Comparison of ENCODE assay signal across 7 cellular contexts in the genomic region with DNA sequence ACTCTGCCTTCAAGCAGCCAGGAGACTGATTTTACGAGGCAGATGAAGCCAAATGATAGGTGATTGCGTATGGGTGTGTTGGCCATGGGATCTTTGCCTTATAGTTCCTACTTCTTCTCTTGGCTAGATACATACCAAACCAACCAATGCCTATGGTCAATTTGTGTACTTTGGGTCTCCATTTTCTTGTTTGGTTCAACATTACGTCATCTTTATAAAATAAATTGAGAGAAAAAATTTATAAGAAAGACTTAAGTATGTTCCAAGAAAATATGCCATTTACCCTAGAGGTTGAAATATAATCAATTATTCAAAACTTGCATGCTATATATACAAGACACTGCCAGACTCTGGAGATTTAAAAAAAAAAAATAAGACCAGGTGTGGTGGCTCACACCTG.
"Had no signal": no experiment of that assay in that cellular context is flagged by ENCODE, and none has a peak within 500 bp of the region (broad histone marks: within the 10 kb centered on the region; RNA-seq: fewer than 3 reads in every experiment).

No MANE protein-coding gene starts in this region.

- DNase-seq: GDM1, GF-D8 had no signal

- FAIRE-seq: G401.6, GM12891, GM12892, GM18507, GM19239 had no signal
